In genomic region chr17:81514485-81514734, GRCh38 we compare ENCODE assay signal across 8 cellular contexts. TPM values are rescaled to one million over a fixed set of nuclear protein-coding genes. Genes with fewer than 3 reads are reported as not detected.
DNase-seq lines count a peak whose midpoint lies in the region; ATAC-seq and TF ChIP-seq lines count a peak whose summit lies in the region.

No MANE protein-coding gene starts in this region.

- H3K27me3 ChIP-seq in A673 (replicated peaks; ENCODE audit: insufficient read depth, low read depth, low read length, poor library complexity) (no peaks in the 10 kb centered on the region), HL-60 (ENCODE audit: insufficient read depth, poor library complexity, severe bottlenecking) (peaks cover 2% of the 10 kb centered on the region), muscle layer of duodenum (ENCODE audit: low read depth, low read length) (no peaks in the 10 kb centered on the region)

- no peaks in the 10 kb centered on the region for H3K9me3 ChIP-seq in A673 (ENCODE audit: low read depth, low read length, poor library complexity, severe bottlenecking)
- no peaks in the 10 kb centered on the region for H3K9me3 ChIP-seq in muscle layer of duodenum (ENCODE audit: control insufficient read depth in 1 of 2, low read length in 2 of 2)

- DNase-seq in A673 (ENCODE audit: low spot score), result no peak
- DNase-seq in HL-60 (ENCODE audit: low read depth in 1 of 2, low spot score in 1 of 2), result no peak
- DNase-seq in caudate nucleus (lab: John Stamatoyannopoulos, UW), result no peak
- DNase-seq in NCI-H1436 treated with DMSO at 0.1 percent for 48 hours (lab: John Stamatoyannopoulos, UW), result no peak
- DNase-seq in iPS-NIHi11 (ENCODE audit: low spot score), result no peak
- no peak for DNase-seq in Ammon's horn (ENCODE audit: low spot score)

- POLR2A ChIA-PET in A673 (lab: Charles Lee; ENCODE audit: low non-redundant PET), result no interaction called here

- intact Hi-C loops in A673 (cut with micrococcal nuclease; ENCODE audit: unreplicated experiment), result loop anchor here (10.0 kb wide), 1 partner anchor 90 kb away; no protein-coding TSS in a partner anchor

- H3K36me3 ChIP-seq in A673 (ENCODE audit: insufficient read depth, low read length, poor library complexity, severe bottlenecking) (peaks cover 25% of the 10 kb centered on the region), muscle layer of duodenum (ENCODE audit: control insufficient read depth in 1 of 2, insufficient read depth in 2 of 2, low read length in 2 of 2) (peaks cover 23 to 28% of the 10 kb centered on the region in 2 donors)

- BruUV-seq in A673 (replicated peaks; lab: Mats Ljungman, UMichigan), result no TSS peak

- H3K27ac ChIP-seq in A673 (ENCODE audit: low read depth, low read length, poor library complexity, severe bottlenecking) (peak overlapping the region; percentile 99), HL-60 (replicated peaks) (peak overlapping the region; percentile 98), caudate nucleus (ENCODE audit: low read depth, low read length) (peak overlapping the region; percentile 98), muscle layer of duodenum (ENCODE audit: low read length) (peak overlapping the region; percentile 97)

- H3K4me1 ChIP-seq in A673 (ENCODE audit: insufficient read depth, low read length, poor library complexity, severe bottlenecking), result peaks cover 26% of the 10 kb centered on the region
- H3K4me1 ChIP-seq in muscle layer of duodenum (ENCODE audit: control insufficient read depth in 1 of 2, insufficient read depth in 2 of 2, low read length in 2 of 2), result peaks cover 9 to 43% of the 10 kb centered on the region in 2 donors

- no peak for ATAC-seq in GM21825 (IDR thresholded peaks at IDR 0.05; ENCODE audit: unreplicated experiment)

- CTCF ChIA-PET in A673 (lab: Charles Lee), result no interaction called here

- TF ChIP-seq CTCF in A673 (conservative IDR thresholded peaks at IDR 0.05; ENCODE audit: low read depth, low read length) (no peak), HL-60 (IDR thresholded peaks at IDR 0.05; ENCODE audit: insufficient read depth, low read length) (no peak)

- H3K4me3 ChIP-seq in A673 (ENCODE audit: low read depth, low read length, poor library complexity, severe bottlenecking) (peak overlapping the region; percentile 79), HL-60 (replicated peaks; ENCODE audit: insufficient read depth, low read length) (peak overlapping the region; percentile 75), muscle layer of duodenum (ENCODE audit: low read depth in 1 of 2, low read length in 2 of 2) (peak overlapping the region; percentile 60 to 89)

RNA-seq across cellular contexts. Expression of gene ACTG1, which starts 1.8 kb away (rescaled TPM):
- 2,855 and 3,247 TPM in 2 replicates for total RNA-seq in A673 (2021)

RNA-seq across cellular contexts. Expression of gene FSCN2, which starts 13.8 kb away (rescaled TPM):
- total RNA-seq in A673 (2021), result 0.26 and 0.31 TPM in 2 replicates

RNA-seq across cellular contexts. Expression of gene FAAP100, which starts 37.7 kb away (rescaled TPM):
- total RNA-seq in A673 (2021), result 49.4 and 49.5 TPM in 2 replicates
